Comparison of ENCODE assay signal across 21 cellular contexts in the genomic region with DNA sequence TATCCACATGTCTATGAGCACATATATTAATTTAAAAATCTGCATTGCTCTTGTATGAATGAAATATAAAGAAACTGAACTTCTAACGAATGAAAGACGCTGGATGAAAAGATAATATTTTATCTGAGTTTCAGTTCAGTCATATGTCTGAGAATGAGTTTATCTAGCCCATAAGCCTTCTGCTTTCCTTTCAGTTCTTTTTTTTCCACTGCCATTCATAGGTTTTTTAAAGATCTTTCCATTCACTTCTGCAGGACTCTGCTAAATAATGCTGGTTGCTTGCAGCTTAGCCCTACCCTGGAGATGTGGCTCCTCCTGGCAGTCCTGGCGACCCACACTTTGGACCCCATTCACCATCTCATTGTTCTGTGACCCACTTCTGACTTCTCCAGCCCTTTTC.
A peak's percentile ranks its signal among the peaks of the same experiment; 100 is the strongest.
DNase-seq lines count a peak whose midpoint lies in the region; ATAC-seq, FAIRE-seq and TF ChIP-seq lines count a peak whose summit lies in the region.
"Had no signal": no experiment of that assay in that cellular context is flagged by ENCODE, and none has a peak within 500 bp of the region (broad histone marks: within the 10 kb centered on the region; RNA-seq: fewer than 3 reads in every experiment).

No MANE protein-coding gene starts in this region.

- peak overlapping the region; percentile 65 for H3K4me3 Mint-ChIP-seq in natural killer cell treated with Interleukin-12 subunit alpha and Interleukin-12 subunit beta and Interleukin-15 and Interleukin-18, amount 100 ng/mL, for 72 hours
- H3K4me3 Mint-ChIP-seq in natural killer cell (no peak overlapping the region), Caco-2 (ENCODE audit: unreplicated experiment) (no peak overlapping the region), glutamatergic neuron (ENCODE audit: unreplicated experiment) (no peak overlapping the region)
- H3K4me3 Mint-ChIP-seq in T-helper 2 cell treated with Interferon-gamma antibody and Interleukin-4, amounts not matched to agents 5 μg/mL and 100 μg/mL, for 36 hours: peak overlapping the region; percentile 85

- intact Hi-C loops in natural killer cell (cut with micrococcal nuclease): no loop called here
- intact Hi-C loops in GM12878 (cut with micrococcal nuclease; ENCODE audit: unreplicated experiment): no loop called here
- intact Hi-C loops in Caco-2 (cut with micrococcal nuclease; ENCODE audit: unreplicated experiment): no loop called here
- intact Hi-C loops in body of pancreas (cut with DNase I): no loop called here

- no peak overlapping the region for H3K27ac ChIP-seq in GM12878 (ENCODE audit: control insufficient read depth, insufficient read depth)
- H3K27ac ChIP-seq in body of pancreas: no peak overlapping the region
- H3K27ac ChIP-seq: cardiac muscle cell, sigmoid colon, testis had no signal

- H3K36me3 Mint-ChIP-seq in natural killer cell treated with Interleukin-12 subunit alpha and Interleukin-12 subunit beta and Interleukin-15 and Interleukin-18, amount 100 ng/mL, for 72 hours: peaks cover 17% of the 10 kb centered on the region
- H3K36me3 Mint-ChIP-seq in natural killer cell (no peaks in the 10 kb centered on the region), Caco-2 (ENCODE audit: insufficient read depth, unreplicated experiment) (peaks cover 6% of the 10 kb centered on the region), glutamatergic neuron (ENCODE audit: unreplicated experiment) (no peaks in the 10 kb centered on the region)
- H3K36me3 Mint-ChIP-seq in T-helper 2 cell treated with Interferon-gamma antibody and Interleukin-4, amounts not matched to agents 5 μg/mL and 100 μg/mL, for 36 hours (ENCODE audit: low read depth): peaks cover 64% of the 10 kb centered on the region

- H3K9me3 ChIP-seq in GM12878 (replicated peaks; ENCODE audit: control insufficient read depth, insufficient read depth, low read length) (no peaks in the 10 kb centered on the region; the same call in 2 of the 3 replicates), Caco-2 (no peaks in the 10 kb centered on the region), body of pancreas (no peaks in the 10 kb centered on the region)
- H3K9me3 ChIP-seq: sigmoid colon, testis had no signal

- peaks cover 80 to 93% of the 10 kb centered on the region in 2 donors for H3K4me1 Mint-ChIP-seq in natural killer cell treated with Interleukin-12 subunit alpha and Interleukin-12 subunit beta and Interleukin-15 and Interleukin-18, amount 100 ng/mL, for 72 hours (ENCODE audit: low read depth in 2 of 2)
- peaks cover 83 to 87% of the 10 kb centered on the region in 2 donors for H3K4me1 Mint-ChIP-seq in natural killer cell
- peaks cover 77% of the 10 kb centered on the region for H3K4me1 Mint-ChIP-seq in T-helper 2 cell treated with Interferon-gamma antibody and Interleukin-4, amounts not matched to agents 5 μg/mL and 100 μg/mL, for 36 hours (ENCODE audit: low read depth)
- peaks cover 6% of the 10 kb centered on the region for H3K4me1 Mint-ChIP-seq in Caco-2 (ENCODE audit: low read depth, unreplicated experiment)
- H3K4me1 Mint-ChIP-seq in glutamatergic neuron (ENCODE audit: low read depth, unreplicated experiment): peaks cover 2% of the 10 kb centered on the region

- POLR2A ChIA-PET in GM12878 (lab: Charles Lee): interaction anchor here (0.9 to 1.3 kb wide), 6 partner anchors 24 to 54 kb away, joined by 3 to 5 read pairs (median 3); no protein-coding TSS in a partner anchor
- POLR2A ChIA-PET in Caco-2 (lab: Charles Lee): no interaction called here

- TF ChIP-seq CTCF in natural killer cell (IDR thresholded peaks at IDR 0.05): no peak
- no peak for TF ChIP-seq CTCF in GM12878 (IDR thresholded peaks at IDR 0.05 in 2 of 3, conservative IDR thresholded peaks at IDR 0.05 in 1 of 3; ENCODE audit: control insufficient read depth in 2 of 3, extremely low read depth in 1 of 3, insufficient read depth in 1 of 3, low read depth in 3 of 3, low read length in 3 of 3)
- no peak for TF ChIP-seq CTCF in Caco-2 (IDR thresholded peaks at IDR 0.05; ENCODE audit: insufficient read depth in 1 of 2, low read depth in 1 of 2, low read length in 1 of 2, severe bottlenecking in 1 of 2, unreplicated experiment in 1 of 2)
- no peak for TF ChIP-seq CTCF in body of pancreas (IDR thresholded peaks at IDR 0.05)
- TF ChIP-seq CTCF in glutamatergic neuron (IDR thresholded peaks at IDR 0.05; ENCODE audit: partially characterized antibody, unreplicated experiment): no peak

- H3K27me3 ChIP-seq in GM12878 (replicated peaks in 1 of 2; ENCODE audit: control insufficient read depth in 2 of 2, insufficient read depth in 2 of 2, low read length in 1 of 2) (no peaks in the 10 kb centered on the region), Caco-2 (replicated peaks; ENCODE audit: control insufficient read depth, insufficient read depth, low read length) (no peaks in the 10 kb centered on the region), body of pancreas (no peaks in the 10 kb centered on the region)
- H3K27me3 ChIP-seq: cardiac muscle cell, sigmoid colon, testis had no signal

- 0 out of 2 replicates have a peak overlapping the region, but pooled peaks have one; percentile 23 for H3K4me3 ChIP-seq in GM12878
- no peak overlapping the region for H3K4me3 ChIP-seq in Caco-2 (ENCODE audit: low read depth, low read length)
- H3K4me3 ChIP-seq in body of pancreas: no peak overlapping the region
- H3K4me3 ChIP-seq: cardiac muscle cell, sigmoid colon, testis had no signal

- 62% methylated on average over 3 of the region's 3 CpGs for WGBS in GM12878 (ENCODE audit: insufficient coverage, insufficient replicate concordance, low lambda C conversion rate, missing lambda C conversion rate)
- WGBS in body of pancreas, 2 donors: 68 to 83% methylated on average over 3 of the region's 3 CpGs

- H3K27ac Mint-ChIP-seq in natural killer cell treated with Interleukin-12 subunit alpha and Interleukin-12 subunit beta and Interleukin-15 and Interleukin-18, amount 100 ng/mL, for 72 hours: peak overlapping the region; percentile 100
- H3K27ac Mint-ChIP-seq in natural killer cell (peak overlapping the region in 1 of 2 donors; percentile 1), Caco-2 (ENCODE audit: unreplicated experiment) (no peak overlapping the region), glutamatergic neuron (ENCODE audit: unreplicated experiment) (no peak overlapping the region)
- H3K27ac Mint-ChIP-seq in T-helper 2 cell treated with Interferon-gamma antibody and Interleukin-4, amounts not matched to agents 5 μg/mL and 100 μg/mL, for 36 hours: peak overlapping the region; percentile 96

- TF ChIP-seq RAD21 in GM12878 (IDR thresholded peaks at IDR 0.05; ENCODE audit: insufficient read depth, low read depth, low read length): no peak

- in situ Hi-C loops in GM12878 (cut with MboI): no loop called here

- peaks cover 89% of the 10 kb centered on the region for H3K79me2 ChIP-seq in GM12878 (ENCODE audit: control insufficient read depth, insufficient read depth, low read length)

- no peak for TF ChIP-seq POLR2A in GM12878 (IDR thresholded peaks at IDR 0.05; ENCODE audit: low read depth, low read length)
- no peak for TF ChIP-seq POLR2A in body of pancreas (IDR thresholded peaks at IDR 0.05)

- H3K36me3 ChIP-seq in GM12878 (ENCODE audit: control insufficient read depth in 2 of 2, insufficient read depth in 2 of 2, low read length in 1 of 2) (peaks cover 5% of the 10 kb centered on the region in 2 experiments; a peak in 2 of 4 replicates), Caco-2 (ENCODE audit: control insufficient read depth, insufficient read depth, low read length) (no peaks in the 10 kb centered on the region), body of pancreas (replicated peaks in 1 of 2; ENCODE audit: insufficient read depth in 1 of 2, low read depth in 2 of 2) (no peaks in the 10 kb centered on the region)
- H3K36me3 ChIP-seq: cardiac muscle cell, sigmoid colon had no signal

- CTCF ChIA-PET in GM12878 (lab: Yijun Ruan, JAX): interaction anchor here (2.1 kb wide), 1 partner anchor 107 kb away, joined by 5 read pairs; no protein-coding TSS in a partner anchor
- CTCF ChIA-PET in Caco-2 (lab: Charles Lee): no interaction called here

- no peaks in the 10 kb centered on the region for H4K20me1 ChIP-seq in GM12878 (ENCODE audit: control insufficient read depth, insufficient read depth)

- no peak for ATAC-seq in natural killer cell treated with Interleukin-12 subunit alpha and Interleukin-12 subunit beta and Interleukin-15 and Interleukin-18, amount 100 ng/mL, for 72 hours
- ATAC-seq in natural killer cell (no peak), GM12878 (peak; percentile 5; the same call in 1 of the 3 replicates), body of pancreas (no peak)
- ATAC-seq: HCT116, left cardiac atrium had no signal

- RAD21 ChIA-PET in GM12878 (lab: Charles Lee; ENCODE audit: unreplicated experiment): interaction anchor here (0.6 to 4.4 kb wide), 3 partner anchors 48 to 106 kb away, joined by 3 to 15 read pairs (median 3); no protein-coding TSS in a partner anchor

- H3K9me3 Mint-ChIP-seq in natural killer cell treated with Interleukin-12 subunit alpha and Interleukin-12 subunit beta and Interleukin-15 and Interleukin-18, amount 100 ng/mL, for 72 hours: no peaks in the 10 kb centered on the region
- H3K9me3 Mint-ChIP-seq in natural killer cell (no peaks in the 10 kb centered on the region), Caco-2 (ENCODE audit: unreplicated experiment) (no peaks in the 10 kb centered on the region), glutamatergic neuron (ENCODE audit: unreplicated experiment) (no peaks in the 10 kb centered on the region)
- H3K9me3 Mint-ChIP-seq in T-helper 2 cell treated with Interferon-gamma antibody and Interleukin-4, amounts not matched to agents 5 μg/mL and 100 μg/mL, for 36 hours: no peaks in the 10 kb centered on the region

- no peaks in the 10 kb centered on the region for H3K27me3 Mint-ChIP-seq in natural killer cell treated with Interleukin-12 subunit alpha and Interleukin-12 subunit beta and Interleukin-15 and Interleukin-18, amount 100 ng/mL, for 72 hours
- no peaks in the 10 kb centered on the region for H3K27me3 Mint-ChIP-seq in natural killer cell (ENCODE audit: low read depth in 2 of 2)
- H3K27me3 Mint-ChIP-seq in T-helper 2 cell treated with Interferon-gamma antibody and Interleukin-4, amounts not matched to agents 5 μg/mL and 100 μg/mL, for 36 hours (ENCODE audit: low read depth): no peaks in the 10 kb centered on the region
- H3K27me3 Mint-ChIP-seq in Caco-2 (ENCODE audit: insufficient read depth, unreplicated experiment): no peaks in the 10 kb centered on the region
- H3K27me3 Mint-ChIP-seq in glutamatergic neuron (ENCODE audit: unreplicated experiment): peaks cover 3% of the 10 kb centered on the region

- peaks cover 66% of the 10 kb centered on the region for H3K4me1 ChIP-seq in GM12878 (ENCODE audit: control insufficient read depth, insufficient read depth, low read length)
- no peaks in the 10 kb centered on the region for H3K4me1 ChIP-seq in Caco-2
- no peaks in the 10 kb centered on the region for H3K4me1 ChIP-seq in body of pancreas
- H3K4me1 ChIP-seq: testis had no signal

- H3K4me2 ChIP-seq in GM12878 (ENCODE audit: control insufficient read depth, insufficient read depth): peak overlapping the region; percentile 26; the same call in 1 of the 2 replicates

- FAIRE-seq in GM12878 (lab: Jason Lieb, UNC): no peak
- FAIRE-seq: HTR-8/SVneo had no signal

- H3K9ac ChIP-seq in GM12878 (ENCODE audit: control insufficient read depth, insufficient read depth, low read length): no peak overlapping the region

- H2AFZ ChIP-seq in GM12878 (ENCODE audit: control insufficient read depth, low read depth, low read length): no peak overlapping the region

- TF ChIP-seq EP300 in GM12878 (IDR thresholded peaks at IDR 0.05; ENCODE audit: borderline replicate concordance in 1 of 2, control insufficient read depth in 1 of 2, low read depth in 2 of 2, low read length in 2 of 2): no peak

- DNase-seq in natural killer cell treated with Interleukin-12 subunit alpha and Interleukin-12 subunit beta and Interleukin-15 and Interleukin-18, amount 100 ng/mL, for 72 hours (ENCODE audit: low spot score): no peak
- no peak for DNase-seq in natural killer cell
- DNase-seq in T-helper 2 cell treated with Interferon-gamma antibody and Interleukin-4, amounts not matched to agents 5 μg/mL and 100 μg/mL, for 36 hours (ENCODE audit: low spot score): peak; percentile 17
- no peak for DNase-seq in GM12878 (ENCODE audit: low read depth, low spot score)
- DNase-seq in Caco-2: no peak
- DNase-seq in body of pancreas: no peak
- DNase-seq in NCI-H774 (lab: John Stamatoyannopoulos, UW): no peak
- no peak for DNase-seq in glutamatergic neuron
- DNase-seq: activated CD8-positive, alpha-beta memory T cell treated with anti-CD3 and anti-CD28 coated beads for 24 hours; Calu3; left cardiac atrium; NCI-H1436 treated with DMSO at 0.1 percent for 48 hours; NCI-H226; nucleus accumbens; SHP77; sigmoid colon; stimulated activated CD4-positive, alpha-beta T cell treated with anti-CD3 and anti-CD28 coated beads, Interleukin-1b, Interleukin-23, amount 100 ng/mL, for 48 hours; testis had no signal

- no TSS peak for BruUV-seq in GM12878 (replicated peaks; lab: Mats Ljungman, UMichigan)
- BruUV-seq in Caco-2 (replicated peaks; lab: Mats Ljungman, UMichigan): no TSS peak

- SMC1A ChIA-PET in GM12878 (lab: Charles Lee; ENCODE audit: uncharacterized antibody, unreplicated experiment): interaction anchor here (1.0 to 1.6 kb wide), 7 partner anchors 15 to 90 kb away, joined by 3 to 5 read pairs (median 3); no protein-coding TSS in a partner anchor

Comparison
In these comparisons a context has a peak if more than half of its experiments do, and no peak if none do; other contexts are left out.
1. H3K4me3 Mint-ChIP-seq: peak in natural killer cell treated with Interleukin-12 subunit alpha and Interleukin-12 subunit beta and Interleukin-15 and Interleukin-18, amount 100 ng/mL, for 72 hours (single experiment) and T-helper 2 cell treated with Interferon-gamma antibody and Interleukin-4, amounts not matched to agents 5 μg/mL and 100 μg/mL, for 36 hours (single experiment); none in natural killer cell (single experiment), Caco-2 (single experiment) and glutamatergic neuron (single experiment).
2. H3K27ac Mint-ChIP-seq: peak in natural killer cell treated with Interleukin-12 subunit alpha and Interleukin-12 subunit beta and Interleukin-15 and Interleukin-18, amount 100 ng/mL, for 72 hours (2 of 2) and T-helper 2 cell treated with Interferon-gamma antibody and Interleukin-4, amounts not matched to agents 5 μg/mL and 100 μg/mL, for 36 hours (single experiment); none in Caco-2 (single experiment) and glutamatergic neuron (single experiment).